Comparison of ENCODE assay signal across 9 cellular contexts in genomic region chr7:93043393-93043985, GRCh38.
DNase-seq lines count a peak whose midpoint lies in the region; ATAC-seq and TF ChIP-seq lines count a peak whose summit lies in the region.
"Had no signal": no experiment of that assay in that cellular context is flagged by ENCODE, and none has a peak within 500 bp of the region (broad histone marks: within the 10 kb centered on the region; RNA-seq: fewer than 3 reads in every experiment).

No MANE protein-coding gene starts in this region.

- H2BK12ac ChIP-seq in neuronal stem cell (ENCODE audit: low read length), result no peak overlapping the region

- H3K27ac ChIP-seq in neuronal stem cell (replicated peaks; ENCODE audit: low read length), result peak overlapping the region; percentile 93

- BruUV-seq in Calu3 (replicated peaks; lab: Mats Ljungman, UMichigan), result no TSS peak

- no peaks in the 10 kb centered on the region for H3K36me3 Mint-ChIP-seq in Calu3 (ENCODE audit: insufficient read depth, unreplicated experiment)

- H4K91ac ChIP-seq in neuronal stem cell (ENCODE audit: low read depth, low read length, poor library complexity), result peak overlapping the region; percentile 74

- H2BK120ac ChIP-seq in neuronal stem cell (ENCODE audit: low read depth, low read length), result peak overlapping the region; percentile 38

- TF ChIP-seq CTCF in Calu3 (IDR thresholded peaks at IDR 0.05; ENCODE audit: unreplicated experiment), result no peak

- H3K9me3 Mint-ChIP-seq in Calu3 (ENCODE audit: low read depth, unreplicated experiment), result no peaks in the 10 kb centered on the region

- H3K4me3 Mint-ChIP-seq in Calu3 (ENCODE audit: low read depth, unreplicated experiment), result peak overlapping the region; percentile 60

- no peak overlapping the region for H3K27ac Mint-ChIP-seq in Calu3 (ENCODE audit: unreplicated experiment)

- DNase-seq in Calu3 (peak; percentile 27), RPMI7951 (ENCODE audit: low read depth) (peak; percentile 94), fibroblast of gingiva (ENCODE audit: low read depth) (peak; percentile 88), neuronal stem cell (ENCODE audit: low spot score) (peak; percentile 53), DMS79 treated with DMSO at 0.1 percent for 48 hours (lab: John Stamatoyannopoulos, UW) (no peak), left lobe of liver (ENCODE audit: low spot score) (no peak)
- DNase-seq: amygdala had no signal

- peak overlapping the region; percentile 38 for H3K4me2 ChIP-seq in neuronal stem cell (ENCODE audit: insufficient read depth, low read length, poor library complexity, severe bottlenecking)

- H2BK5ac ChIP-seq in neuronal stem cell (ENCODE audit: low read length), result peak overlapping the region; percentile 62

- H3K27me3 ChIP-seq in neuronal stem cell (ENCODE audit: control insufficient read depth in 3 of 3, insufficient read depth in 3 of 3, low read depth in 1 of 3, low read length in 3 of 3), result no peaks in the 10 kb centered on the region

- no peak overlapping the region for H2AK5ac ChIP-seq in neuronal stem cell (ENCODE audit: low read depth, low read length)

- H4K8ac ChIP-seq in neuronal stem cell (ENCODE audit: low read depth, low read length), result no peak overlapping the region

- no peak overlapping the region for H3K23ac ChIP-seq in neuronal stem cell (ENCODE audit: low read depth, low read length, poor library complexity)

- peak overlapping the region; percentile 30 for H2BK15ac ChIP-seq in neuronal stem cell (ENCODE audit: low read length)

- H3K18ac ChIP-seq in neuronal stem cell (ENCODE audit: low read length), result peak overlapping the region; percentile 80

- no peak overlapping the region for H3K4ac ChIP-seq in neuronal stem cell (ENCODE audit: low read length)

- no peaks in the 10 kb centered on the region for H3K27me3 Mint-ChIP-seq in Calu3 (ENCODE audit: unreplicated experiment)

- H3K9ac ChIP-seq in neuronal stem cell (ENCODE audit: low read depth, low read length, poor library complexity), result peak overlapping the region; percentile 38

- H2AFZ ChIP-seq in neuronal stem cell (ENCODE audit: low read length), result peak overlapping the region; percentile 97

- H3K14ac ChIP-seq in neuronal stem cell (ENCODE audit: low read length), result no peak overlapping the region

- no peaks in the 10 kb centered on the region for H3K9me3 ChIP-seq in neuronal stem cell (replicated peaks in 1 of 2; ENCODE audit: control insufficient read depth in 2 of 2, insufficient read depth in 1 of 2, low read depth in 1 of 2, low read length in 2 of 2)

- H3K4me1 ChIP-seq in neuronal stem cell (ENCODE audit: control insufficient read depth in 2 of 2, insufficient read depth in 1 of 2, low read depth in 1 of 2, low read length in 2 of 2), result peaks cover 17 to 20% of the 10 kb centered on the region in 2 donors

- peak overlapping the region in 1 of 2 donors; percentile 54 for H3K4me3 ChIP-seq in neuronal stem cell (ENCODE audit: low read length in 2 of 2)

- intact Hi-C loops in Calu3 (cut with micrococcal nuclease; ENCODE audit: unreplicated experiment), result no loop called here

- H3K36me3 ChIP-seq in neuronal stem cell (replicated peaks in 1 of 2; ENCODE audit: control insufficient read depth in 2 of 2, insufficient read depth in 2 of 2, low read length in 2 of 2), result no peaks in the 10 kb centered on the region

- ATAC-seq in left lobe of liver (no peak), GM19328 (IDR thresholded peaks at IDR 0.05; ENCODE audit: unreplicated experiment) (no peak), HG02885 (IDR thresholded peaks at IDR 0.05; ENCODE audit: poor library complexity, unreplicated experiment) (no peak)

- no peaks in the 10 kb centered on the region for H3K4me1 Mint-ChIP-seq in Calu3 (ENCODE audit: low read depth, unreplicated experiment)

- no peaks in the 10 kb centered on the region for H3K79me1 ChIP-seq in neuronal stem cell (ENCODE audit: low read depth, low read length)

- no CpG with 5 or more reads among the region's 28 CpGs for WGBS in neuronal stem cell (ENCODE audit: extremely low coverage in 2 of 2, insufficient read length in 2 of 2, insufficient replicate concordance in 1 of 2), 2 donors

- CTCF ChIA-PET in Calu3 (lab: Charles Lee), result no interaction called here

Comparison
In these comparisons a context has a peak if more than half of its experiments do, and no peak if none do; other contexts are left out.
1. DNase-seq: peak in Calu3 (single experiment), RPMI7951 (single experiment), fibroblast of gingiva (single experiment) and neuronal stem cell (single experiment); none in DMS79 treated with DMSO at 0.1 percent for 48 hours (single experiment) and left lobe of liver (single experiment).